In genomic region chr1:174044418-174045222, GRCh38 we compare ENCODE assay signal across 25 cellular contexts.
"Had no signal": no experiment of that assay in that cellular context is flagged by ENCODE, and none has a peak within 500 bp of the region (broad histone marks: within the 10 kb centered on the region; RNA-seq: fewer than 3 reads in every experiment).

No MANE protein-coding gene starts in this region.

- H3K4me2 ChIP-seq: smooth muscle cell had no signal

- H3K4me1 ChIP-seq: lower lobe of right lung had no signal

- H3K36me3 ChIP-seq: heart left ventricle, lower lobe of right lung, thoracic aorta had no signal

- ATAC-seq: heart left ventricle; left cardiac atrium; lower lobe of right lung; naive thymus-derived CD4-positive, alpha-beta T cell; sciatic nerve; T-helper 17 cell had no signal

- H3K27ac Mint-ChIP-seq: activated naive CD4-positive, alpha-beta T cell treated with anti-CD3 and anti-CD28 coated beads for 36 hours; endodermal cell; naive thymus-derived CD4-positive, alpha-beta T cell; T-helper 17 cell; type B pancreatic cell had no signal

- H3K27ac ChIP-seq: coronary artery, epithelial cell of prostate, heart left ventricle, lower lobe of right lung, thoracic aorta had no signal

- H3K9me3 ChIP-seq: heart left ventricle, lower lobe of right lung, thoracic aorta had no signal

- H3K36me3 Mint-ChIP-seq: naive thymus-derived CD4-positive, alpha-beta T cell; type B pancreatic cell had no signal

- H3K9me3 Mint-ChIP-seq: activated naive CD4-positive, alpha-beta T cell treated with anti-CD3 and anti-CD28 coated beads for 36 hours; activated T-cell treated with anti-CD3 and anti-CD28 coated beads, Interleukin-2, amount 50 U/mL, for 4 hours; naive thymus-derived CD4-positive, alpha-beta T cell; neural crest cell; type B pancreatic cell had no signal

- H3K4me3 ChIP-seq: coronary artery, heart left ventricle, lower lobe of right lung, smooth muscle cell, thoracic aorta had no signal

- DNase-seq: activated CD4-positive, alpha-beta T cell treated with anti-CD3 and anti-CD28 coated beads, Interleukin-2, amount 50 U/mL, for 1 hour; activated CD8-positive, alpha-beta memory T cell treated with anti-CD3 and anti-CD28 coated beads, Interleukin-2, amount 50 U/mL, for 48 hours; activated naive CD4-positive, alpha-beta T cell treated with anti-CD3 and anti-CD28 coated beads for 36 hours; activated T-cell treated with anti-CD3 and anti-CD28 coated beads, Interleukin-2, amount 50 U/mL, for 4 hours; amygdala; cerebellar nuclear complex; endodermal cell; heart left ventricle; left cardiac atrium; lower lobe of right lung; naive thymus-derived CD4-positive, alpha-beta T cell; occipital lobe; stimulated activated CD4-positive, alpha-beta T cell treated with anti-CD3 and anti-CD28 coated beads, Interleukin-15, amount 100 ng/mL, for 24 hours; stimulated activated CD4-positive, alpha-beta T cell treated with anti-CD3 and anti-CD28 coated beads, Interleukin-2, amount 100 ng/mL, for 48 hours; stimulated activated CD8-positive, alpha-beta memory T cell treated with anti-CD3 and anti-CD28 coated beads, Interleukin-4, amount 100 ng/mL, for 48 hours; stimulated activated naive CD4-positive, alpha-beta T cell; SW 1271; T-helper 17 cell had no signal
